In the genomic region with DNA sequence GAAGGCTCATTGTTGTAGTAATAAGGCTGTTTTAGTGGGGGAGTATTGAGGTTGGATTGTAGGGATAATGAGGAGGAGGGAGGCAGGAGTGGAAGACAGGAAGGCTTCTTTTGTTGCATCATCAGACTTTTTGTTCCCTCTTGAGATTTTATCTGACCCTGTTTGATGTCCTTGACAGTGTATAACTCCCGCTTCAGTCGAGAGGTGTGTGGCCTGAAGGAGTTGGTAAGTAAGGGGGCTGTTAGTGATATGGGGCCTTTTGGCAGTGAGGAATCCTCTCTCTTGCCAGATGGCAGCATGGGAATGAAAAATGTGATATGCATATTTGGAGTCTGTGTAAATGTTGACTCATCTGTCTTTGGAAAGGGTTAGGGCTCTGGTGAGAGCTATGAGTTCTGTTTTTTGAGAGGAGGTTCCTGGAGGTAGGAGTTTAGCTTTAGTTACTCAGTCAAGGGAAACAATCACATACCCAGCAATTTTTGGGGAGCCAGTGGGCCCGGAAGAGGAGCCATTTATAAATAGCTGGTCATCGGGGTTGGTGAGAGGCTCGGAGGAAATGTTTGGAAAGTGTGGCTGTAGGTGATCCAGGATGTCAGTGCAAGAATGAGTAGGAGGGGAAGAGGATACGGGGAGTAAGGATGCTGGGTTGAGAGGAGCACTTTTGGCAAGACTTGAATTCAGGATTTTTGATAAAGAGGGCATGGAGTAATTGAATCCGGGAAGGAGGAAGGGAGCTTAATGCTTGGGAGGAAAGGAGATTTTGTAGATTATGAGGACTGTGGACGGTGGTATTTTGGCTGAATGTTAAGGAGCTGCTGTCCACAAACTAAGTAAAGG, we compare ENCODE assay signal across 1 cellular context.
TF ChIP-seq lines count a peak whose summit lies in the region.

No MANE protein-coding gene starts in this region.

TF ChIP-seq in GM23338, 12 proteins besides CTCF, POLR2A, EP300 and RAD21 (continued from another document):
- TF ChIP-seq, protein P1, sequence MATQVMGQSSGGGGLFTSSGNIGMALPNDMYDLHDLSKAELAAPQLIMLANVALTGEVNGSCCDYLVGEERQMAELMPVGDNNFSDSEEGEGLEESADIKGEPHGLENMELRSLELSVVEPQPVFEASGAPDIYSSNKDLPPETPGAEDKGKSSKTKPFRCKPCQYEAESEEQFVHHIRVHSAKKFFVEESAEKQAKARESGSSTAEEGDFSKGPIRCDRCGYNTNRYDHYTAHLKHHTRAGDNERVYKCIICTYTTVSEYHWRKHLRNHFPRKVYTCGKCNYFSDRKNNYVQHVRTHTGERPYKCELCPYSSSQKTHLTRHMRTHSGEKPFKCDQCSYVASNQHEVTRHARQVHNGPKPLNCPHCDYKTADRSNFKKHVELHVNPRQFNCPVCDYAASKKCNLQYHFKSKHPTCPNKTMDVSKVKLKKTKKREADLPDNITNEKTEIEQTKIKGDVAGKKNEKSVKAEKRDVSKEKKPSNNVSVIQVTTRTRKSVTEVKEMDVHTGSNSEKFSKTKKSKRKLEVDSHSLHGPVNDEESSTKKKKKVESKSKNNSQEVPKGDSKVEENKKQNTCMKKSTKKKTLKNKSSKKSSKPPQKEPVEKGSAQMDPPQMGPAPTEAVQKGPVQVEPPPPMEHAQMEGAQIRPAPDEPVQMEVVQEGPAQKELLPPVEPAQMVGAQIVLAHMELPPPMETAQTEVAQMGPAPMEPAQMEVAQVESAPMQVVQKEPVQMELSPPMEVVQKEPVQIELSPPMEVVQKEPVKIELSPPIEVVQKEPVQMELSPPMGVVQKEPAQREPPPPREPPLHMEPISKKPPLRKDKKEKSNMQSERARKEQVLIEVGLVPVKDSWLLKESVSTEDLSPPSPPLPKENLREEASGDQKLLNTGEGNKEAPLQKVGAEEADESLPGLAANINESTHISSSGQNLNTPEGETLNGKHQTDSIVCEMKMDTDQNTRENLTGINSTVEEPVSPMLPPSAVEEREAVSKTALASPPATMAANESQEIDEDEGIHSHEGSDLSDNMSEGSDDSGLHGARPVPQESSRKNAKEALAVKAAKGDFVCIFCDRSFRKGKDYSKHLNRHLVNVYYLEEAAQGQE (IDR thresholded peaks at IDR 0.05; ENCODE audit: unreplicated experiment): no peak
- no peak for TF ChIP-seq STAT1 (IDR thresholded peaks at IDR 0.05; ENCODE audit: unreplicated experiment)
- TF ChIP-seq EZH2 (IDR thresholded peaks at IDR 0.05; ENCODE audit: low read depth, unreplicated experiment): no peak
- TF ChIP-seq POLR2AphosphoS5 (IDR thresholded peaks at IDR 0.05; ENCODE audit: low read depth): no peak
- TF ChIP-seq NANOG (IDR thresholded peaks at IDR 0.05; ENCODE audit: borderline replicate concordance): no peak
